Comparison of ENCODE assay signal across 23 cellular contexts in genomic region chr6:133012774-133013173, GRCh38.
"Had no signal": no experiment of that assay in that cellular context is flagged by ENCODE, and none has a peak within 500 bp of the region (broad histone marks: within the 10 kb centered on the region; RNA-seq: fewer than 3 reads in every experiment).

No MANE protein-coding gene starts in this region.

- H3K9me3 Mint-ChIP-seq: naive thymus-derived CD4-positive, alpha-beta T cell had no signal

- H3K4me3 ChIP-seq: coronary artery, dorsolateral prefrontal cortex, esophagus muscularis mucosa, gastrocnemius medialis, heart right ventricle, left lung, lower lobe of right lung had no signal

- H3K27me3 ChIP-seq: esophagus muscularis mucosa, gastrocnemius medialis, heart right ventricle, left lung had no signal

- H3K36me3 ChIP-seq: esophagus muscularis mucosa, gastrocnemius medialis, heart right ventricle, left lung, lower lobe of right lung had no signal

- DNase-seq: dermis blood vessel endothelial cell; dorsolateral prefrontal cortex; effector CD4-positive, alpha-beta T cell; effector memory CD4-positive, alpha-beta T cell; foreskin melanocyte; gastrocnemius medialis; glutamatergic neuron; head of caudate nucleus; heart right ventricle; hippocampal formation; left cardiac atrium; left lung; left ventricle myocardium superior; lower lobe of right lung; mesendoderm; midbrain; naive thymus-derived CD4-positive, alpha-beta T cell had no signal

- H3K4me3 Mint-ChIP-seq: naive thymus-derived CD4-positive, alpha-beta T cell had no signal

- H3K36me3 Mint-ChIP-seq: naive thymus-derived CD4-positive, alpha-beta T cell had no signal

- ATAC-seq: gastrocnemius medialis; heart right ventricle; left cardiac atrium; left lung; left ventricle myocardium superior; lower lobe of right lung; naive thymus-derived CD4-positive, alpha-beta T cell had no signal

- H3K4me1 Mint-ChIP-seq: naive thymus-derived CD4-positive, alpha-beta T cell had no signal

- H3K27ac Mint-ChIP-seq: naive thymus-derived CD4-positive, alpha-beta T cell had no signal

- H3K9me3 ChIP-seq: esophagus muscularis mucosa, gastrocnemius medialis, left lung, lower lobe of right lung had no signal

- FAIRE-seq: colon, endothelial cell of umbilical vein, islet of Langerhans, keratinocyte had no signal

- H3K4me1 ChIP-seq: esophagus muscularis mucosa, gastrocnemius medialis, heart right ventricle, left lung, lower lobe of right lung had no signal

- H3K27ac ChIP-seq: coronary artery, dorsolateral prefrontal cortex, esophagus muscularis mucosa, gastrocnemius medialis, heart right ventricle, left lung, lower lobe of right lung had no signal
